11 cellular contexts compared by ENCODE assay signal in genomic region chr5:56837956-56838355, GRCh38. TPM values are rescaled to one million over a fixed set of nuclear protein-coding genes. Genes with fewer than 3 reads are reported as not detected.
A peak's percentile ranks its signal among the peaks of the same experiment; 100 is the strongest.
DNase-seq lines count a peak whose midpoint lies in the region; ATAC-seq, FAIRE-seq and TF ChIP-seq lines count a peak whose summit lies in the region.
"Had no signal": no experiment of that assay in that cellular context is flagged by ENCODE, and none has a peak within 500 bp of the region (broad histone marks: within the 10 kb centered on the region; RNA-seq: fewer than 3 reads in every experiment).

No MANE protein-coding gene starts in this region.

- H3K27me3 Mint-ChIP-seq in CD14-positive monocyte (ENCODE audit: low read depth in 3 of 3): no peaks in the 10 kb centered on the region
- no peaks in the 10 kb centered on the region for H3K27me3 Mint-ChIP-seq in natural killer cell treated with Interleukin-12 subunit alpha and Interleukin-12 subunit beta and Interleukin-15 and Interleukin-18, amount 100 ng/mL, for 72 hours

- no peaks in the 10 kb centered on the region for H3K9me3 Mint-ChIP-seq in CD14-positive monocyte
- no peaks in the 10 kb centered on the region for H3K9me3 Mint-ChIP-seq in natural killer cell treated with Interleukin-12 subunit alpha and Interleukin-12 subunit beta and Interleukin-15 and Interleukin-18, amount 100 ng/mL, for 72 hours

- TF ChIP-seq CTCF in CD14-positive monocyte (IDR thresholded peaks at IDR 0.05) (no peak), breast epithelium (IDR thresholded peaks at IDR 0.05) (no peak)

- peaks cover 0 to 11% of the 10 kb centered on the region in 2 donors for H3K4me1 ChIP-seq in breast epithelium

- no peak for ATAC-seq in natural killer cell treated with Interleukin-12 subunit alpha and Interleukin-12 subunit beta and Interleukin-15 and Interleukin-18, amount 100 ng/mL, for 72 hours
- no peak for ATAC-seq in GM21390 (IDR thresholded peaks at IDR 0.05; ENCODE audit: unreplicated experiment)

- H3K9me3 ChIP-seq in breast epithelium: no peaks in the 10 kb centered on the region

- H3K4me3 Mint-ChIP-seq in CD14-positive monocyte: peak overlapping the region in 1 of 2 donors; percentile 4
- H3K4me3 Mint-ChIP-seq in natural killer cell treated with Interleukin-12 subunit alpha and Interleukin-12 subunit beta and Interleukin-15 and Interleukin-18, amount 100 ng/mL, for 72 hours: peak overlapping the region; percentile 40

- DNase-seq in CD14-positive monocyte (ENCODE audit: low spot score) (no peak), GM19239 (ENCODE audit: insufficient read length, low spot score) (no peak), breast epithelium (ENCODE audit: low spot score in 2 of 2) (no peak), COR-L47 (lab: John Stamatoyannopoulos, UW) (no peak), iPS-NIHi11 (ENCODE audit: low spot score) (no peak)
- DNase-seq in natural killer cell treated with Interleukin-12 subunit alpha and Interleukin-12 subunit beta and Interleukin-15 and Interleukin-18, amount 100 ng/mL, for 72 hours (ENCODE audit: low spot score): no peak
- DNase-seq in stimulated activated naive CD4-positive, alpha-beta T cell treated with Interleukin-2 at 50 U/mL for 16 hours (lab: John Stamatoyannopoulos, UW): no peak
- DNase-seq: Right ventricle myocardium superior had no signal

- peak overlapping the region; percentile 78 to 88 (median 87) for H3K27ac Mint-ChIP-seq in CD14-positive monocyte
- H3K27ac Mint-ChIP-seq in natural killer cell treated with Interleukin-12 subunit alpha and Interleukin-12 subunit beta and Interleukin-15 and Interleukin-18, amount 100 ng/mL, for 72 hours: peak overlapping the region; percentile 38 to 74

- intact Hi-C loops in CD14-positive monocyte (cut with micrococcal nuclease): loop anchor here (2.0 to 5.0 kb wide), 3 partner anchors 421 to 567 kb away; no protein-coding TSS in a partner anchor
- intact Hi-C loops in breast epithelium (cut with DNase I; ENCODE audit: low total_unique reads): no loop called here

- no peak overlapping the region for H3K4me3 ChIP-seq in breast epithelium
- H3K4me3 ChIP-seq: lung had no signal

- no peaks in the 10 kb centered on the region for H3K36me3 ChIP-seq in breast epithelium

- FAIRE-seq in GM19239 (lab: Jason Lieb, UNC): peak; percentile 44

- TF ChIP-seq POLR2A in breast epithelium (IDR thresholded peaks at IDR 0.05): no peak

- peak overlapping the region; percentile 62 to 72 for H3K27ac ChIP-seq in breast epithelium
- H3K27ac ChIP-seq: epithelial cell of prostate had no signal

- H3K27me3 ChIP-seq in breast epithelium: no peaks in the 10 kb centered on the region

- H3K36me3 Mint-ChIP-seq in CD14-positive monocyte: peaks cover 13 to 28% of the 10 kb centered on the region in 2 donors
- H3K36me3 Mint-ChIP-seq in natural killer cell treated with Interleukin-12 subunit alpha and Interleukin-12 subunit beta and Interleukin-15 and Interleukin-18, amount 100 ng/mL, for 72 hours: no peaks in the 10 kb centered on the region

- H3K4me1 Mint-ChIP-seq in CD14-positive monocyte: peaks cover 90% of the 10 kb centered on the region
- H3K4me1 Mint-ChIP-seq in natural killer cell treated with Interleukin-12 subunit alpha and Interleukin-12 subunit beta and Interleukin-15 and Interleukin-18, amount 100 ng/mL, for 72 hours (ENCODE audit: low read depth in 2 of 2): peaks cover 51 to 57% of the 10 kb centered on the region in 2 donors

RNA-seq across cellular contexts. Expression of gene MAP3K1, which starts 22.6 kb away (rescaled TPM):
- 10 to 100 TPM; 44.7 to 45.6 TPM for polyA plus RNA-seq in CD14-positive monocyte
- total RNA-seq in breast epithelium: 100 to 1,000 TPM in 1 of 3 donors, 10 to 100 TPM in 2; 14.9 to 138 (median 77.7) TPM
- total RNA-seq in natural killer cell treated with Interleukin-12 subunit alpha and Interleukin-12 subunit beta and Interleukin-15 and Interleukin-18, amount 100 ng/mL, for 72 hours: 10 to 100 TPM; 11.1 to 16.3 TPM
